Comparison of ENCODE assay signal across 1 cellular context in genomic region chr5:150630016-150630415, GRCh38.
TF ChIP-seq lines count a peak whose summit lies in the region.

No MANE protein-coding gene starts in this region.

TF ChIP-seq in HEK293, 187 proteins besides CTCF, POLR2A, EP300 and RAD21 (continued from another document):
- no peak for TF ChIP-seq ZNF148 (tag by site-specific recombination; IDR thresholded peaks at IDR 0.05; ENCODE audit: borderline replicate concordance)
